In genomic region chr2:205041472-205042130, GRCh38 we compare ENCODE assay signal across 1 cellular context.
A peak's percentile ranks its signal among the peaks of the same experiment; 100 is the strongest.
TF ChIP-seq lines count a peak whose summit lies in the region.

No MANE protein-coding gene starts in this region.

TF ChIP-seq in HepG2, 621 proteins besides CTCF, POLR2A, EP300 and RAD21 (continued from another document):
- TF ChIP-seq E2F5 (CRISPR knock-in tag; conservative IDR thresholded peaks at IDR 0.05) (no peak), KAT8 (CRISPR knock-in tag; IDR thresholded peaks at IDR 0.05) (no peak), MTA3 (CRISPR knock-in tag; IDR thresholded peaks at IDR 0.05) (no peak), KLF15 (CRISPR knock-in tag; IDR thresholded peaks at IDR 0.05; ENCODE audit: borderline replicate concordance) (no peak), ISL2 (CRISPR knock-in tag; IDR thresholded peaks at IDR 0.05) (no peak), SRSF9 (IDR thresholded peaks at IDR 0.05; ENCODE audit: borderline replicate concordance, insufficient read depth, low read depth, low read length, poor library complexity, severe bottlenecking) (no peak), ZNF772 (CRISPR knock-in tag; IDR thresholded peaks at IDR 0.05) (no peak), GFI1 (CRISPR knock-in tag; IDR thresholded peaks at IDR 0.05; ENCODE audit: borderline replicate concordance) (0 out of 2 replicates have a peak, but pooled peaks have one; percentile 20), PTBP1 (IDR thresholded peaks at IDR 0.05; ENCODE audit: low read depth, low read length, poor library complexity, severe bottlenecking) (no peak), ATF7 (IDR thresholded peaks at IDR 0.05) (peak; percentile 97), ATF7 (CRISPR knock-in tag; IDR thresholded peaks at IDR 0.05) (no peak), RBAK (CRISPR knock-in tag; IDR thresholded peaks at IDR 0.05) (no peak), ZNF792 (CRISPR knock-in tag; IDR thresholded peaks at IDR 0.05) (no peak)
- TF ChIP-seq, protein P1, sequence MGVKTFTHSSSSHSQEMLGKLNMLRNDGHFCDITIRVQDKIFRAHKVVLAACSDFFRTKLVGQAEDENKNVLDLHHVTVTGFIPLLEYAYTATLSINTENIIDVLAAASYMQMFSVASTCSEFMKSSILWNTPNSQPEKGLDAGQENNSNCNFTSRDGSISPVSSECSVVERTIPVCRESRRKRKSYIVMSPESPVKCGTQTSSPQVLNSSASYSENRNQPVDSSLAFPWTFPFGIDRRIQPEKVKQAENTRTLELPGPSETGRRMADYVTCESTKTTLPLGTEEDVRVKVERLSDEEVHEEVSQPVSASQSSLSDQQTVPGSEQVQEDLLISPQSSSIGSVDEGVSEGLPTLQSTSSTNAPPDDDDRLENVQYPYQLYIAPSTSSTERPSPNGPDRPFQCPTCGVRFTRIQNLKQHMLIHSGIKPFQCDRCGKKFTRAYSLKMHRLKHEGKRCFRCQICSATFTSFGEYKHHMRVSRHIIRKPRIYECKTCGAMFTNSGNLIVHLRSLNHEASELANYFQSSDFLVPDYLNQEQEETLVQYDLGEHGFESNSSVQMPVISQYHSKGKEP (CRISPR knock-in tag; IDR thresholded peaks at IDR 0.05), result no peak
- TF ChIP-seq, protein P2, sequence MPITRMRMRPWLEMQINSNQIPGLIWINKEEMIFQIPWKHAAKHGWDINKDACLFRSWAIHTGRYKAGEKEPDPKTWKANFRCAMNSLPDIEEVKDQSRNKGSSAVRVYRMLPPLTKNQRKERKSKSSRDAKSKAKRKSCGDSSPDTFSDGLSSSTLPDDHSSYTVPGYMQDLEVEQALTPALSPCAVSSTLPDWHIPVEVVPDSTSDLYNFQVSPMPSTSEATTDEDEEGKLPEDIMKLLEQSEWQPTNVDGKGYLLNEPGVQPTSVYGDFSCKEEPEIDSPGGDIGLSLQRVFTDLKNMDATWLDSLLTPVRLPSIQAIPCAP (CRISPR knock-in tag; IDR thresholded peaks at IDR 0.05; ENCODE audit: low read depth), result no peak
- TF ChIP-seq, protein P3, sequence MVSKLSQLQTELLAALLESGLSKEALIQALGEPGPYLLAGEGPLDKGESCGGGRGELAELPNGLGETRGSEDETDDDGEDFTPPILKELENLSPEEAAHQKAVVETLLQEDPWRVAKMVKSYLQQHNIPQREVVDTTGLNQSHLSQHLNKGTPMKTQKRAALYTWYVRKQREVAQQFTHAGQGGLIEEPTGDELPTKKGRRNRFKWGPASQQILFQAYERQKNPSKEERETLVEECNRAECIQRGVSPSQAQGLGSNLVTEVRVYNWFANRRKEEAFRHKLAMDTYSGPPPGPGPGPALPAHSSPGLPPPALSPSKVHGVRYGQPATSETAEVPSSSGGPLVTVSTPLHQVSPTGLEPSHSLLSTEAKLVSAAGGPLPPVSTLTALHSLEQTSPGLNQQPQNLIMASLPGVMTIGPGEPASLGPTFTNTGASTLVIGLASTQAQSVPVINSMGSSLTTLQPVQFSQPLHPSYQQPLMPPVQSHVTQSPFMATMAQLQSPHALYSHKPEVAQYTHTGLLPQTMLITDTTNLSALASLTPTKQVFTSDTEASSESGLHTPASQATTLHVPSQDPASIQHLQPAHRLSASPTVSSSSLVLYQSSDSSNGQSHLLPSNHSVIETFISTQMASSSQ (IDR thresholded peaks at IDR 0.05; ENCODE audit: low read depth), result no peak
- TF ChIP-seq, protein P3 (CRISPR knock-in tag; IDR thresholded peaks at IDR 0.05; ENCODE audit: borderline replicate concordance), result peak; percentile 65; the same call in 1 of the 2 replicates
